Comparison of ENCODE assay signal across 1 cellular context in genomic region chr6:28399370-28400121, GRCh38.
A peak's percentile ranks its signal among the peaks of the same experiment; 100 is the strongest.
TF ChIP-seq lines count a peak whose summit lies in the region.

Gene ZSCAN12, minus strand, starts transcription at chr6:28399747. Its CDS starts 1,342 bp downstream, at chr6:28398405.

TF ChIP-seq in HepG2, 621 proteins besides CTCF, POLR2A, EP300 and RAD21 (continued from another document and continues in another):
- no peak for TF ChIP-seq USF2 (IDR thresholded peaks at IDR 0.05; ENCODE audit: low read depth, low read length)
- TF ChIP-seq USF2 (CRISPR knock-in tag; IDR thresholded peaks at IDR 0.05; ENCODE audit: borderline replicate concordance), result no peak; the same call in 1 of the 2 replicates
- peak; percentile 99 for TF ChIP-seq ZNF350 (CRISPR knock-in tag; IDR thresholded peaks at IDR 0.05; ENCODE audit: borderline replicate concordance, low read depth)
- TF ChIP-seq ZFP90 (CRISPR knock-in tag; IDR thresholded peaks at IDR 0.05; ENCODE audit: borderline replicate concordance), result peak; percentile 96; the same call in 1 of the 2 replicates
- peak; percentile 99 for TF ChIP-seq SPEN (CRISPR knock-in tag; IDR thresholded peaks at IDR 0.05; ENCODE audit: low read depth)
- peak; percentile 48; the same call in 1 of the 2 replicates for TF ChIP-seq RARA (CRISPR knock-in tag; IDR thresholded peaks at IDR 0.05)
- no peak; the same call in 1 of the 2 replicates for TF ChIP-seq ZNF264 (CRISPR knock-in tag; IDR thresholded peaks at IDR 0.05)
- TF ChIP-seq ZNF33A (CRISPR knock-in tag; IDR thresholded peaks at IDR 0.05; ENCODE audit: borderline replicate concordance), result peak; percentile 41; the same call in 1 of the 2 replicates
- peak; percentile 99 for TF ChIP-seq PHF20 (CRISPR knock-in tag; IDR thresholded peaks at IDR 0.05)
- peak; percentile 86 for TF ChIP-seq NKX3-1 (CRISPR knock-in tag; IDR thresholded peaks at IDR 0.05)
- peak; percentile 80; the same call in 1 of the 2 replicates for TF ChIP-seq PLSCR1 (CRISPR knock-in tag; IDR thresholded peaks at IDR 0.05; ENCODE audit: borderline replicate concordance)
- peak; percentile 96 for TF ChIP-seq ELF1 (CRISPR knock-in tag; IDR thresholded peaks at IDR 0.05)
- no peak; the same call in 1 of the 2 replicates for TF ChIP-seq ZFYVE20 (CRISPR knock-in tag; IDR thresholded peaks at IDR 0.05; ENCODE audit: borderline replicate concordance, low read depth)
- TF ChIP-seq NCOA5 (CRISPR knock-in tag; IDR thresholded peaks at IDR 0.05), result no peak
- TF ChIP-seq SATB2 (CRISPR knock-in tag; IDR thresholded peaks at IDR 0.05), result peak; percentile 32; the same call in 1 of the 2 replicates
- 0 out of 2 replicates have a peak, but pooled peaks have one; percentile 61 for TF ChIP-seq TSC22D2 (CRISPR knock-in tag; IDR thresholded peaks at IDR 0.05; ENCODE audit: borderline replicate concordance)
- no peak; the same call in 1 of the 2 replicates for TF ChIP-seq ZNF724P (CRISPR knock-in tag; IDR thresholded peaks at IDR 0.05; ENCODE audit: borderline replicate concordance)
- peak; percentile 80 for TF ChIP-seq CSRNP1 (CRISPR knock-in tag; IDR thresholded peaks at IDR 0.05)
- no peak for TF ChIP-seq THYN1 (CRISPR knock-in tag; IDR thresholded peaks at IDR 0.05; ENCODE audit: borderline replicate concordance, low read depth)
- TF ChIP-seq DDIT3 (CRISPR knock-in tag; IDR thresholded peaks at IDR 0.05), result no peak
- peak; percentile 91; the same call in 1 of the 2 replicates for TF ChIP-seq ZNF784 (CRISPR knock-in tag; IDR thresholded peaks at IDR 0.05; ENCODE audit: borderline replicate concordance)
- peak; percentile 87 for TF ChIP-seq ZBTB40 (IDR thresholded peaks at IDR 0.05)
- TF ChIP-seq ZBTB40 (CRISPR knock-in tag; IDR thresholded peaks at IDR 0.05), result peak; percentile 92
- peak; percentile 95 for TF ChIP-seq POLR2AphosphoS5 (IDR thresholded peaks at IDR 0.05; ENCODE audit: low read depth, low read length)
- TF ChIP-seq TAF1 (CRISPR knock-in tag; IDR thresholded peaks at IDR 0.05), result peak; percentile 93
- TF ChIP-seq ZBED4 (CRISPR knock-in tag; IDR thresholded peaks at IDR 0.05; ENCODE audit: borderline replicate concordance), result peak; percentile 97
- no peak for TF ChIP-seq FOXA1 (IDR thresholded peaks at IDR 0.05)
- TF ChIP-seq FOXA1 (CRISPR knock-in tag; IDR thresholded peaks at IDR 0.05), result peak; percentile 35; the same call in 1 of the 2 replicates
- no peak for TF ChIP-seq GRHL1 (CRISPR knock-in tag; conservative IDR thresholded peaks at IDR 0.05)
- TF ChIP-seq ZNF710 (CRISPR knock-in tag; IDR thresholded peaks at IDR 0.05; ENCODE audit: borderline replicate concordance), result peak; percentile 97
